Comparison of ENCODE assay signal across 8 cellular contexts in the genomic region with DNA sequence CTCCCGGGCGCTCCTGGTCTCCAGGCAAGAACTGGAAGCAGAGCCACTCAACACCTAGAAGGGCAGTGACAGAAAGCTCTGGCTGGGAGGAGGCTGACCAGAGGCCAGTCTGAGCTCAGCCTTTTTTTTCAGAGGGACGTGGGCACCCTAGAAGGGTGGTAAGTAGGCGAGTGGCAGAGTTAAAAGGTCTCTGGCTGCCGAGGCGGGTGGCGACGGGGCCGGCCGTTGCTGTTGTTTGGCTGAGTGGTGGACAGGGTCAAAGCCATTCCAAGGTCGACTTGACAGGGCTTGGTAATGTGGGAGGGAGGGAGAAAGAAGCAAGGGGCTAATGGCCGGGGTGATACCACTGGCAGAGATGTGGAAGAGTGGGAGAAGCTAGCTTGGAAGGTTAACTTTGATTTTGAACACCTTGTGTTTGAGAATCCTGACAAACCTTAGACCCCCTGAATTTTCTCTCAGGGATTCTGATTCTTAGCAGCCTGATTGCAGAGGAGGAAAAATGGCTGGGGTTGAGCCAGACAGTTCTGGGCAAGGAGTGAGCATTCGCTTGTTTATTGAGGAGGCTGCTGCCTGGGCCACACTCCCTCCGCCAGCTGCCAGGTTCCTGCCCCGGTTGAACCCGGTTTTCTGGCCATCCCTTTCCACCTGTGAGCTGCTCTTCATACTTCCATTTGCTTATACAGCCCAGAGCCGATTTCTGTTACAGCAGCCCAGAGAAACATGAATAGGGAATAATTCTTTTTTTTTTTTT. TPM values are rescaled to one million over a fixed set of nuclear protein-coding genes. Genes with fewer than 3 reads are reported as not detected.
A peak's percentile ranks its signal among the peaks of the same experiment; 100 is the strongest.
DNase-seq lines count a peak whose midpoint lies in the region; ATAC-seq, FAIRE-seq and TF ChIP-seq lines count a peak whose summit lies in the region.

No MANE protein-coding gene starts in this region.

- H3K4me1 ChIP-seq in SJCRH30 (peaks cover 16% of the 10 kb centered on the region), pancreas (peaks cover 0 to 5% (median 2%) of the 10 kb centered on the region in 3 donors)

- WGBS in pancreas, 2 donors = 7 to 10% methylated on average over 17 of the region's 17 CpGs

- peak overlapping the region; percentile 78 for H3K4me3 ChIP-seq in GM06990 (replicated peaks; ENCODE audit: low read depth, low read length)
- H3K4me3 ChIP-seq in SJCRH30 = peak overlapping the region; percentile 54
- H3K4me3 ChIP-seq in fibroblast of pulmonary artery (replicated peaks; ENCODE audit: low read depth, low read length) = peak overlapping the region; percentile 60
- H3K4me3 ChIP-seq in pancreas = peak overlapping the region; percentile 25 to 70 (median 36)

- intact Hi-C loops in pancreas (cut with DNase I) = no loop called here

- TF ChIP-seq CTCF in GM06990 (IDR thresholded peaks at IDR 0.05; ENCODE audit: insufficient read depth, low read length, poor library complexity, severe bottlenecking) = no peak
- TF ChIP-seq CTCF in fibroblast of pulmonary artery (IDR thresholded peaks at IDR 0.05; ENCODE audit: low read length, missing control alignments) = no peak
- no peak for TF ChIP-seq CTCF in pancreas (IDR thresholded peaks at IDR 0.05)

- DNase-seq in GM06990 (ENCODE audit: extremely low read depth, insufficient read length) = no peak
- DNase-seq in SJCRH30 = no peak
- DNase-seq in fibroblast of pulmonary artery (ENCODE audit: low read depth) = no peak
- peak in 3 of 6 donors; percentile 41 to 65 (median 52) for DNase-seq in pancreas
- DNase-seq in activated gamma-delta T cell (lab: John Stamatoyannopoulos, UW) = no peak

- H3K27me3 ChIP-seq in GM06990 (replicated peaks; ENCODE audit: control insufficient read depth, insufficient read depth, low read length) (no peaks in the 10 kb centered on the region), SJCRH30 (peaks cover 14% of the 10 kb centered on the region), pancreas (no peaks in the 10 kb centered on the region)

- ATAC-seq in pancreas (peak; percentile 20 to 39 (median 31)), HG03460 (IDR thresholded peaks at IDR 0.05; ENCODE audit: unreplicated experiment) (no peak), GM18909 (IDR thresholded peaks at IDR 0.05; ENCODE audit: poor library complexity, unreplicated experiment) (no peak), GM18520 (IDR thresholded peaks at IDR 0.05; ENCODE audit: unreplicated experiment) (no peak)

- no peak for FAIRE-seq in pancreas (lab: Jason Lieb, UNC)

- H3K27ac ChIP-seq in SJCRH30 (no peak overlapping the region), pancreas (peak overlapping the region; percentile 59 to 91 (median 82))

- no peaks in the 10 kb centered on the region for H3K9me3 ChIP-seq in SJCRH30 (replicated peaks)
- H3K9me3 ChIP-seq in pancreas = no peaks in the 10 kb centered on the region

- H3K36me3 ChIP-seq in GM06990 (ENCODE audit: control insufficient read depth, insufficient read depth, low read length) (peaks cover 2% of the 10 kb centered on the region), SJCRH30 (no peaks in the 10 kb centered on the region), pancreas (no peaks in the 10 kb centered on the region)

RNA-seq across cellular contexts. Expression of a gene that starts 0.9 kb away (rescaled TPM):
- total RNA-seq in SJCRH30 (2014; rRNA removed; shearing (Covaris generic)) = not detected in 2 replicates
- total RNA-seq in pancreas = under 1 TPM in 1 of 6 donors, not detected in 5; 0.63 TPM
- under 1 TPM; 0.45 to 0.80 TPM for polyA plus RNA-seq in pancreas

RNA-seq across cellular contexts. Expression of a gene that starts 14.6 kb away (rescaled TPM):
- 12.6 and 17.1 TPM in 2 replicates for total RNA-seq in SJCRH30 (2014; rRNA removed; shearing (Covaris generic))
- total RNA-seq in pancreas = 10 to 100 TPM in 3 of 6 donors, 1 to 10 TPM in 3; 7.2 to 26.8 (median 10.1) TPM
- polyA plus RNA-seq in pancreas = 10 to 100 TPM; 59.7 to 87.0 TPM

RNA-seq across cellular contexts. Expression of a gene that starts 17.9 kb away (rescaled TPM):
- total RNA-seq in SJCRH30 (2014; rRNA removed; shearing (Covaris generic)) = 0.05 and 0.10 TPM in 2 replicates
- 1 to 10 TPM in 1 of 6 donors, under 1 TPM in 5; 0.03 to 2.1 (median 0.12) TPM for total RNA-seq in pancreas
- under 1 TPM in 1 of 2 donors, not detected in 1; 0.15 TPM for polyA plus RNA-seq in pancreas

RNA-seq across cellular contexts. Expression of a gene that starts 19.1 kb away (rescaled TPM):
- 19.9 and 27.7 TPM in 2 replicates for total RNA-seq in SJCRH30 (2014; rRNA removed; shearing (Covaris generic))
- total RNA-seq in pancreas = 10 to 100 TPM; 20.4 to 55.5 (median 28.3) TPM
- 100 to 1,000 TPM; 236 to 283 TPM for polyA plus RNA-seq in pancreas

RNA-seq across cellular contexts. Expression of a gene that starts 33.8 kb away (rescaled TPM):
- 0.51 and 0.63 TPM in 2 replicates for total RNA-seq in SJCRH30 (2014; rRNA removed; shearing (Covaris generic))
- 10 to 100 TPM in 4 of 6 donors, 1 to 10 TPM in 2; 5.8 to 68.6 (median 12.4) TPM for total RNA-seq in pancreas
- 10 to 100 TPM; 36.0 to 58.6 TPM for polyA plus RNA-seq in pancreas

Comparison
In these comparisons a context has a peak if more than half of its experiments do, and no peak if none do; other contexts are left out.
1. ATAC-seq: peak in pancreas (4 of 4); none in HG03460 (single experiment), GM18909 (single experiment) and GM18520 (single experiment).
2. Peak in every context shown above with its lines, with median percentiles within 50 percentile points of each other: H3K4me3 ChIP-seq.